In genomic region chr11:13336246-13336873, GRCh38 we compare ENCODE assay signal across 20 cellular contexts. TPM values are rescaled to one million over a fixed set of nuclear protein-coding genes. Genes with fewer than 3 reads are reported as not detected.
DNase-seq lines count a peak whose midpoint lies in the region; ATAC-seq, FAIRE-seq and TF ChIP-seq lines count a peak whose summit lies in the region.
"Had no signal": no experiment of that assay in that cellular context is flagged by ENCODE, and none has a peak within 500 bp of the region (broad histone marks: within the 10 kb centered on the region; RNA-seq: fewer than 3 reads in every experiment).

No MANE protein-coding gene starts in this region.

- H3K56ac ChIP-seq in H1 (replicated peaks; ENCODE audit: insufficient read length, low read depth, low read length): no peak overlapping the region

- no peak overlapping the region for H3K9ac ChIP-seq in H1 (replicated peaks in 1 of 4; ENCODE audit: extremely low read depth in 1 of 4, low read depth in 3 of 4, low read length in 3 of 4)

- no peak overlapping the region for H2BK12ac ChIP-seq in H1 (ENCODE audit: low read depth, low read length)

- H2BK120ac ChIP-seq in H1 (replicated peaks; ENCODE audit: low read depth, low read length): no peak overlapping the region

- H2BK5ac ChIP-seq in H1 (ENCODE audit: low read depth, low read length): no peak overlapping the region

- POLR2A ChIA-PET in H1 (lab: Charles Lee; ENCODE audit: partially characterized antibody): interaction anchor here (1.7 kb wide), 1 partner anchor 129 kb away, joined by 6 read pairs; no protein-coding TSS in a partner anchor

- H3K27me3 ChIP-seq in H1 (replicated peaks in 1 of 4; ENCODE audit: control insufficient read depth in 3 of 4, extremely low read depth in 1 of 4, insufficient read depth in 3 of 4, low read length in 3 of 4) (no peaks in the 10 kb centered on the region), psoas muscle (ENCODE audit: insufficient read depth in 3 of 3, low read length in 2 of 3) (no peaks in the 10 kb centered on the region)

- no peaks in the 10 kb centered on the region; the same call in 1 of the 2 replicates for H3K79me1 ChIP-seq in H1 (ENCODE audit: low read depth, low read length)

- no peak for TF ChIP-seq POLR2A in H1 (IDR thresholded peaks at IDR 0.05; ENCODE audit: control extremely low read depth in 1 of 2, low read depth in 2 of 2, low read length in 2 of 2)

- H4K5ac ChIP-seq in H1 (ENCODE audit: insufficient read length, low read depth, low read length): no peak overlapping the region

- H3K27ac ChIP-seq in H1 (ENCODE audit: low read depth, low read length): no peak overlapping the region
- H3K27ac ChIP-seq in psoas muscle: peak overlapping the region; percentile 39
- H3K27ac ChIP-seq: C4-2B had no signal

- no peak for FAIRE-seq in H1 (lab: Jason Lieb, UNC)
- FAIRE-seq: frontal cortex had no signal

- H2AK5ac ChIP-seq in H1 (ENCODE audit: low read depth, low read length): no peak overlapping the region; the same call in 1 of the 2 replicates

- H3K14ac ChIP-seq in H1 (ENCODE audit: insufficient read length): no peak overlapping the region

- DNase-seq in H4 (ENCODE audit: low spot score) (peak; percentile 74), NCI-H2029 treated with DMSO at 0.1 percent for 48 hours (lab: John Stamatoyannopoulos, UW) (peak; percentile 78), H1 (ENCODE audit: low read depth in 1 of 2, low spot score in 2 of 2) (no peak), psoas muscle (peak in 1 of 2 donors; percentile 75), germinal center (ENCODE audit: low spot score) (no peak), NCI-H774 (lab: John Stamatoyannopoulos, UW) (no peak)
- DNase-seq: activated CD4-positive, alpha-beta T cell treated with anti-CD3 and anti-CD28 coated beads for 36 hours; activated naive CD8-positive, alpha-beta T cell treated with anti-CD3 and anti-CD28 coated beads, Interleukin-2, amount 10 ng/mL, durations not matched to agents 7 days and 5 days; activated T-cell treated with anti-CD3 and anti-CD28 coated beads for 4 hours; DND-41; H9; immature natural killer cell; mucosa of descending colon; NCI-H1436 treated with DMSO at 0.1 percent for 48 hours; RPMI8226; stimulated activated CD4-positive, alpha-beta T cell treated with anti-CD3 and anti-CD28 coated beads, Interleukin-15, amount 100 ng/mL, for 24 hours had no signal

- H3K18ac ChIP-seq in H1 (ENCODE audit: extremely low read depth, low read length): no peak overlapping the region

- no peak overlapping the region for H3K4ac ChIP-seq in H1 (replicated peaks; ENCODE audit: insufficient read length, low read depth, low read length)

- peak overlapping the region; percentile 36; the same call in 1 of the 2 replicates for H4K8ac ChIP-seq in H1 (ENCODE audit: extremely low read depth, insufficient read depth, low read length)

- TF ChIP-seq RAD21 in H1 (IDR thresholded peaks at IDR 0.05 in 1 of 2, conservative IDR thresholded peaks at IDR 0.05 in 1 of 2; ENCODE audit: low read depth in 2 of 2, low read length in 2 of 2): no peak

- no peak overlapping the region for H3K23ac ChIP-seq in H1 (ENCODE audit: insufficient read length)

- peaks cover 0 to 2% of the 10 kb centered on the region in 2 experiments for H4K20me1 ChIP-seq in H1 (replicated peaks in 1 of 2; ENCODE audit: control insufficient read depth in 1 of 2, insufficient read depth in 2 of 2, low read length in 2 of 2)

- H2AFZ ChIP-seq in H1 (ENCODE audit: low read length): no peak overlapping the region

- WGBS in H1 (ENCODE audit: extremely low coverage in 1 of 2, insufficient coverage in 1 of 2, insufficient read length in 1 of 2, insufficient replicate concordance in 2 of 2, low coverage in 1 of 2, low lambda C conversion rate in 2 of 2, missing lambda C conversion rate in 1 of 2), 2 experiments: 88% methylated on average over 9 of the region's 9 CpGs; no CpG with 5 or more reads in 1 of the 2 experiments
- WGBS in psoas muscle, 3 donors: 39 to 60% (median 45%) methylated on average over 9 of the region's 9 CpGs

- no peak for TF ChIP-seq EP300 in H1 (IDR thresholded peaks at IDR 0.05; ENCODE audit: borderline replicate concordance in 1 of 2, low read depth in 2 of 2, low read length in 2 of 2)

- H2BK20ac ChIP-seq in H1 (ENCODE audit: low read length): no peak overlapping the region

- TF ChIP-seq CTCF in H1 (IDR thresholded peaks at IDR 0.05; ENCODE audit: control extremely low read depth in 1 of 3, insufficient read depth in 1 of 3, low read depth in 1 of 3, low read length in 3 of 3): no peak
- no peak for TF ChIP-seq CTCF in psoas muscle (IDR thresholded peaks at IDR 0.05)

- intact Hi-C loops in psoas muscle (cut with DNase I): no loop called here

- H3K4me1 ChIP-seq in H1 (replicated peaks in 1 of 4; ENCODE audit: control insufficient read depth in 3 of 4, insufficient read depth in 4 of 4, low read length in 3 of 4) (peaks cover 0 to 2% (median 0%) of the 10 kb centered on the region in 4 experiments; a peak in 2 of 7 replicates), psoas muscle (peaks cover 78% of the 10 kb centered on the region)

- no peak overlapping the region for H3K4me2 ChIP-seq in H1 (ENCODE audit: insufficient read depth in 1 of 2, low read depth in 2 of 2, low read length in 2 of 2)

- H3K36me3 ChIP-seq in H1 (ENCODE audit: control insufficient read depth in 2 of 4, insufficient read depth in 4 of 4, low read length in 3 of 4): no peaks in the 10 kb centered on the region
- no peaks in the 10 kb centered on the region for H3K36me3 ChIP-seq in psoas muscle (ENCODE audit: insufficient read depth in 1 of 2, low read depth in 1 of 2)

- H3K9me3 ChIP-seq in H1 (ENCODE audit: insufficient read depth in 2 of 2, low read depth in 1 of 2, low read length in 1 of 2) (no peaks in the 10 kb centered on the region), psoas muscle (no peaks in the 10 kb centered on the region)
- H3K9me3 ChIP-seq: mucosa of descending colon had no signal

- no peaks in the 10 kb centered on the region for H3K23me2 ChIP-seq in H1 (ENCODE audit: low read depth, low read length)

- no peak overlapping the region for H2BK15ac ChIP-seq in H1 (ENCODE audit: low read length)

- H3K79me2 ChIP-seq in H1 (ENCODE audit: control insufficient read depth in 1 of 2, insufficient read depth in 2 of 2, low read length in 2 of 2): no peaks in the 10 kb centered on the region

- peak; percentile 72 to 86 (median 78) for ATAC-seq in psoas muscle
- no peak for ATAC-seq in GM21381 (IDR thresholded peaks at IDR 0.05; ENCODE audit: unreplicated experiment)
- no peak for ATAC-seq in HG03135 (IDR thresholded peaks at IDR 0.05; ENCODE audit: unreplicated experiment)
- ATAC-seq: activated CD4-positive, alpha-beta T cell treated with anti-CD3 and anti-CD28 coated beads for 36 hours; mucosa of descending colon had no signal

- CTCF ChIA-PET in H1 (lab: Charles Lee; ENCODE audit: partially characterized antibody): interaction anchor here (1.0 to 6.2 kb wide), 28 partner anchors 9 to 328 kb away, joined by 3 to 98 read pairs (median 6); partner anchors contain the start of gene RASSF10

- H4K91ac ChIP-seq in H1 (replicated peaks; ENCODE audit: insufficient read length, low read length): no peak overlapping the region

- H3K4me3 ChIP-seq in H1 (ENCODE audit: extremely low read depth in 1 of 4, insufficient read depth in 2 of 4, low read depth in 3 of 4, low read length in 4 of 4) (no peak overlapping the region), psoas muscle (no peak overlapping the region)
- H3K4me3 ChIP-seq: mucosa of descending colon had no signal

TF ChIP-seq in H1, 55 proteins besides CTCF, POLR2A, EP300 and RAD21 (continues in another document):
- no peak for TF ChIP-seq JUN (IDR thresholded peaks at IDR 0.05; ENCODE audit: low read depth, low read length)
- TF ChIP-seq SP4 (IDR thresholded peaks at IDR 0.05; ENCODE audit: low read length): no peak
- no peak for TF ChIP-seq JUND (IDR thresholded peaks at IDR 0.05; ENCODE audit: low read length)
- TF ChIP-seq KDM4A (IDR thresholded peaks at IDR 0.05; ENCODE audit: low read depth, low read length, severe bottlenecking): no peak
- no peak for TF ChIP-seq FOSL1 (IDR thresholded peaks at IDR 0.05; ENCODE audit: insufficient read depth, low read depth, low read length)
- no peak for TF ChIP-seq CHD2 (IDR thresholded peaks at IDR 0.05; ENCODE audit: low read length)
- no peak for TF ChIP-seq TBP (IDR thresholded peaks at IDR 0.05; ENCODE audit: low read depth, low read length)
- no peak for TF ChIP-seq MAX (IDR thresholded peaks at IDR 0.05)
- TF ChIP-seq MAFK (IDR thresholded peaks at IDR 0.05; ENCODE audit: low read depth, low read length): no peak
- no peak for TF ChIP-seq TEAD4 (IDR thresholded peaks at IDR 0.05; ENCODE audit: low read depth, low read length)
- no peak for TF ChIP-seq RNF2 (IDR thresholded peaks at IDR 0.05; ENCODE audit: borderline replicate concordance, low read depth, low read length, missing control alignments, poor library complexity, severe bottlenecking)
- TF ChIP-seq KDM5A (IDR thresholded peaks at IDR 0.05; ENCODE audit: low read length): no peak
- TF ChIP-seq SIN3A (conservative IDR thresholded peaks at IDR 0.05 in 1 of 2, IDR thresholded peaks at IDR 0.05 in 1 of 2; ENCODE audit: low read depth in 1 of 2, low read length in 2 of 2): no peak
- TF ChIP-seq GABPA (IDR thresholded peaks at IDR 0.05; ENCODE audit: borderline replicate concordance, insufficient read depth, low read length): no peak
- no peak for TF ChIP-seq CEBPB (IDR thresholded peaks at IDR 0.05; ENCODE audit: low read depth, low read length)

RNA-seq across cellular contexts. Expression of gene BMAL1, which starts 58.8 kb away (rescaled TPM):
- 12.1 and 14.2 TPM in 2 replicates for total RNA-seq in H4 (2014; rRNA removed; shearing (Covaris generic))
- 6.8 and 9.9 TPM in 2 replicates for total RNA-seq in H1 (2021; fragmentation: NEBNext Ultra II Directional; extraction: Animal tissue kit (Norgen Biotek cat#: 25700))
- polyA plus RNA-seq in H1 (2011; rRNA removed): 4.1 and 6.9 TPM in 2 replicates
- polyA plus RNA-seq in H1 (2011; cell fraction: cytosol; rRNA removed): 6.3 TPM
- 6.4 TPM for polyA plus RNA-seq in H1 (2011; cell fraction: nucleus; rRNA removed)
- 4.7 to 9.4 TPM (median 6.3 TPM) in 4 replicates for polyA plus RNA-seq in H1 (2012, experiment 1 of 2)
- polyA plus RNA-seq in H1 (2012, experiment 2 of 2): 0.96 TPM
- 5.6 TPM for polyA plus RNA-seq in H1 (2013, experiment 1 of 2)
- 5.6 TPM for polyA plus RNA-seq in H1 (2013, experiment 2 of 2)
- polyA minus RNA-seq in H1 (2011; rRNA and poly(A)+ RNA removed): 7.7 and 8.7 TPM in 2 replicates
- polyA minus RNA-seq in H1 (2011; cell fraction: cytosol; rRNA and poly(A)+ RNA removed): 4.7 TPM
- 20.8 TPM for polyA minus RNA-seq in H1 (2011; cell fraction: nucleus; rRNA and poly(A)+ RNA removed)
- 10 to 100 TPM; 15.1 to 35.4 (median 23.4) TPM for total RNA-seq in psoas muscle
- polyA plus RNA-seq in psoas muscle: 10 to 100 TPM in 2 of 3 donors, 1 to 10 TPM in 1; 7.4 to 34.6 (median 28.2) TPM

Comparison
In these comparisons a context has a peak if more than half of its experiments do, and no peak if none do; other contexts are left out.
1. DNase-seq: peak in H4 (single experiment) and NCI-H2029 treated with DMSO at 0.1 percent for 48 hours (single experiment); none in H1 (0 of 2), germinal center (single experiment) and NCI-H774 (single experiment).
2. ATAC-seq: peak in psoas muscle (4 of 4); none in GM21381 (single experiment) and HG03135 (single experiment).